In the genomic region with DNA sequence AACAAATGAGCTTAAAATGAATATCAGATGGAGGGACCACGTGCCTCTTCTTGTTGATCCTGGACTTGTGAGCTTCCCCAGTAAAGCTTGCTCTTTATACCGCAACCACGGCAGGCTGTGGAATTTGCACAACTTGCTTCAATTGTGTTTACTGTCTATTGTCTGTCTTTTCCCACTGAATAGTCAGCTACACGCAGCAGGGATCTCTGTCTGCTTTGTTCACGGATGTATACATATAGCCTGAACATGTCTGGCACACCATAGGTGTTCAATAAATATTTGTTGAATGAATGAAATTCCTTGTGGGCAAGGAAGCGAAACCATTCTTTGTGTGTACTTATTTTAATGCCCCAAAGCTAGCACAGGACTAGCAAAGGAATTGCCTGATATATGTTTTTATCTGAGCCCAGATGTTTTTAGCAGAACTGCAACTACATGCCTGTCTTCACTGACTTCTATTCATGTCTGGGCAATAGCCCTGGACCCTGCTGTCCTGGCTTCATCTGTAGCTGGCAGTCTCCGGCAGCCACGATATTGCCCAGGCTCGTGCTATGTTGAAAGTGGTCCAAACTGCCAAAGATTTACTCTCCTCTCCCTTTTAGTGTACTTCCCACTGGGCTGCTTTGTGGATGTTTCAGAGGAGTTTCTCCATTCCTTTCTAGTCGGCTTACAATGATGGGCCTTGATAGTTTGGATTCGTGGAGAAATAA, we compare ENCODE assay signal across 1 cellular context.
TF ChIP-seq lines count a peak whose summit lies in the region.

No MANE protein-coding gene starts in this region.

TF ChIP-seq in HepG2, 621 proteins besides CTCF, POLR2A, EP300 and RAD21 (continued from another document and continues in another):
- TF ChIP-seq TBX2 (CRISPR knock-in tag; IDR thresholded peaks at IDR 0.05; ENCODE audit: borderline replicate concordance): 0 out of 2 replicates have a peak, but pooled peaks have one; percentile 34
- TF ChIP-seq SKI (IDR thresholded peaks at IDR 0.05; ENCODE audit: partially characterized antibody): peak; percentile 50
- 0 out of 2 replicates have a peak, but pooled peaks have one; percentile 21 for TF ChIP-seq TARDBP (CRISPR knock-in tag; IDR thresholded peaks at IDR 0.05)
- no peak for TF ChIP-seq ZBTB44 (CRISPR knock-in tag; IDR thresholded peaks at IDR 0.05)
- TF ChIP-seq SOX5 (CRISPR knock-in tag; IDR thresholded peaks at IDR 0.05; ENCODE audit: borderline replicate concordance): peak; percentile 93
- 0 out of 2 replicates have a peak, but pooled peaks have one; percentile 33 for TF ChIP-seq ZNF431 (CRISPR knock-in tag; IDR thresholded peaks at IDR 0.05; ENCODE audit: borderline replicate concordance, low read depth)
- peak; percentile 26; the same call in 1 of the 2 replicates for TF ChIP-seq ARID4A (CRISPR knock-in tag; IDR thresholded peaks at IDR 0.05; ENCODE audit: borderline replicate concordance)
- TF ChIP-seq, protein P1, sequence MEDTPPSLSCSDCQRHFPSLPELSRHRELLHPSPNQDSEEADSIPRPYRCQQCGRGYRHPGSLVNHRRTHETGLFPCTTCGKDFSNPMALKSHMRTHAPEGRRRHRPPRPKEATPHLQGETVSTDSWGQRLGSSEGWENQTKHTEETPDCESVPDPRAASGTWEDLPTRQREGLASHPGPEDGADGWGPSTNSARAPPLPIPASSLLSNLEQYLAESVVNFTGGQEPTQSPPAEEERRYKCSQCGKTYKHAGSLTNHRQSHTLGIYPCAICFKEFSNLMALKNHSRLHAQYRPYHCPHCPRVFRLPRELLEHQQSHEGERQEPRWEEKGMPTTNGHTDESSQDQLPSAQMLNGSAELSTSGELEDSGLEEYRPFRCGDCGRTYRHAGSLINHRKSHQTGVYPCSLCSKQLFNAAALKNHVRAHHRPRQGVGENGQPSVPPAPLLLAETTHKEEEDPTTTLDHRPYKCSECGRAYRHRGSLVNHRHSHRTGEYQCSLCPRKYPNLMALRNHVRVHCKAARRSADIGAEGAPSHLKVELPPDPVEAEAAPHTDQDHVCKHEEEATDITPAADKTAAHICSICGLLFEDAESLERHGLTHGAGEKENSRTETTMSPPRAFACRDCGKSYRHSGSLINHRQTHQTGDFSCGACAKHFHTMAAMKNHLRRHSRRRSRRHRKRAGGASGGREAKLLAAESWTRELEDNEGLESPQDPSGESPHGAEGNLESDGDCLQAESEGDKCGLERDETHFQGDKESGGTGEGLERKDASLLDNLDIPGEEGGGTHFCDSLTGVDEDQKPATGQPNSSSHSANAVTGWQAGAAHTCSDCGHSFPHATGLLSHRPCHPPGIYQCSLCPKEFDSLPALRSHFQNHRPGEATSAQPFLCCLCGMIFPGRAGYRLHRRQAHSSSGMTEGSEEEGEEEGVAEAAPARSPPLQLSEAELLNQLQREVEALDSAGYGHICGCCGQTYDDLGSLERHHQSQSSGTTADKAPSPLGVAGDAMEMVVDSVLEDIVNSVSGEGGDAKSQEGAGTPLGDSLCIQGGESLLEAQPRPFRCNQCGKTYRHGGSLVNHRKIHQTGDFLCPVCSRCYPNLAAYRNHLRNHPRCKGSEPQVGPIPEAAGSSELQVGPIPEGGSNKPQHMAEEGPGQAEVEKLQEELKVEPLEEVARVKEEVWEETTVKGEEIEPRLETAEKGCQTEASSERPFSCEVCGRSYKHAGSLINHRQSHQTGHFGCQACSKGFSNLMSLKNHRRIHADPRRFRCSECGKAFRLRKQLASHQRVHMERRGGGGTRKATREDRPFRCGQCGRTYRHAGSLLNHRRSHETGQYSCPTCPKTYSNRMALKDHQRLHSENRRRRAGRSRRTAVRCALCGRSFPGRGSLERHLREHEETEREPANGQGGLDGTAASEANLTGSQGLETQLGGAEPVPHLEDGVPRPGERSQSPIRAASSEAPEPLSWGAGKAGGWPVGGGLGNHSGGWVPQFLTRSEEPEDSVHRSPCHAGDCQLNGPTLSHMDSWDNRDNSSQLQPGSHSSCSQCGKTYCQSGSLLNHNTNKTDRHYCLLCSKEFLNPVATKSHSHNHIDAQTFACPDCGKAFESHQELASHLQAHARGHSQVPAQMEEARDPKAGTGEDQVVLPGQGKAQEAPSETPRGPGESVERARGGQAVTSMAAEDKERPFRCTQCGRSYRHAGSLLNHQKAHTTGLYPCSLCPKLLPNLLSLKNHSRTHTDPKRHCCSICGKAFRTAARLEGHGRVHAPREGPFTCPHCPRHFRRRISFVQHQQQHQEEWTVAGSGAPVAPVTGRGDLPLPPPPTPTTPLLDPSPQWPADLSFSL (CRISPR knock-in tag; IDR thresholded peaks at IDR 0.05): peak; percentile 48; the same call in 1 of the 2 replicates
- TF ChIP-seq FOSL2 (CRISPR knock-in tag; IDR thresholded peaks at IDR 0.05): peak; percentile 10; the same call in 1 of the 2 replicates
- no peak for TF ChIP-seq ZKSCAN5 (CRISPR knock-in tag; IDR thresholded peaks at IDR 0.05)
- TF ChIP-seq ZKSCAN8 (CRISPR knock-in tag; IDR thresholded peaks at IDR 0.05; ENCODE audit: borderline replicate concordance): peak; percentile 34; the same call in 1 of the 2 replicates
- 0 out of 2 replicates have a peak, but pooled peaks have one; percentile 32 for TF ChIP-seq ZMYM4 (CRISPR knock-in tag; IDR thresholded peaks at IDR 0.05)
- TF ChIP-seq HNF4G (IDR thresholded peaks at IDR 0.05; ENCODE audit: borderline replicate concordance, low read depth, low read length): no peak
- no peak for TF ChIP-seq HNF4G (CRISPR knock-in tag; IDR thresholded peaks at IDR 0.05; ENCODE audit: borderline replicate concordance, low read depth)
- TF ChIP-seq FOXP1 (IDR thresholded peaks at IDR 0.05): no peak
- peak; percentile 63 for TF ChIP-seq FOXP1 (CRISPR knock-in tag; IDR thresholded peaks at IDR 0.05)
- no peak for TF ChIP-seq ATF1 (CRISPR knock-in tag; IDR thresholded peaks at IDR 0.05)
- TF ChIP-seq SOX6 (IDR thresholded peaks at IDR 0.05): no peak
- peak; percentile 84 for TF ChIP-seq SOX6 (CRISPR knock-in tag; IDR thresholded peaks at IDR 0.05)
- no peak for TF ChIP-seq FOXA1 (IDR thresholded peaks at IDR 0.05)
- peak; percentile 63 for TF ChIP-seq FOXA1 (CRISPR knock-in tag; IDR thresholded peaks at IDR 0.05)
- TF ChIP-seq, protein P2, sequence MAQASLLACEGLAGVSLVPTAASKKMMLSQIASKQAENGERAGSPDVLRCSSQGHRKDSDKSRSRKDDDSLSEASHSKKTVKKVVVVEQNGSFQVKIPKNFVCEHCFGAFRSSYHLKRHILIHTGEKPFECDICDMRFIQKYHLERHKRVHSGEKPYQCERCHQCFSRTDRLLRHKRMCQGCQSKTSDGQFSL (CRISPR knock-in tag; IDR thresholded peaks at IDR 0.05): no peak
- 0 out of 2 replicates have a peak, but pooled peaks have one; percentile 18 for TF ChIP-seq ZNF317 (CRISPR knock-in tag; IDR thresholded peaks at IDR 0.05)
- no peak for TF ChIP-seq ZNF224 (CRISPR knock-in tag; IDR thresholded peaks at IDR 0.05)
- TF ChIP-seq, protein P3, sequence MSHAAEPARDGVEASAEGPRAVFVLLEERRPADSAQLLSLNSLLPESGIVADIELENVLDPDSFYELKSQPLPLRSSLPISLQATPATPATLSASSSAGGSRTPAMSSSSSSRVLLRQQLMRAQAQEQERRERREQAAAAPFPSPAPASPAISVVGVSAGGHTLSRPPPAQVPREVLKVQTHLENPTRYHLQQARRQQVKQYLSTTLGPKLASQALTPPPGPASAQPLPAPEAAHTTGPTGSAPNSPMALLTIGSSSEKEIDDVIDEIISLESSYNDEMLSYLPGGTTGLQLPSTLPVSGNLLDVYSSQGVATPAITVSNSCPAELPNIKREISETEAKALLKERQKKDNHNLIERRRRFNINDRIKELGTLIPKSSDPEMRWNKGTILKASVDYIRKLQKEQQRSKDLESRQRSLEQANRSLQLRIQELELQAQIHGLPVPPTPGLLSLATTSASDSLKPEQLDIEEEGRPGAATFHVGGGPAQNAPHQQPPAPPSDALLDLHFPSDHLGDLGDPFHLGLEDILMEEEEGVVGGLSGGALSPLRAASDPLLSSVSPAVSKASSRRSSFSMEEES (CRISPR knock-in tag; IDR thresholded peaks at IDR 0.05): peak; percentile 39; the same call in 1 of the 2 replicates
- TF ChIP-seq ZNF605 (CRISPR knock-in tag; IDR thresholded peaks at IDR 0.05): 0 out of 2 replicates have a peak, but pooled peaks have one; percentile 32
- TF ChIP-seq DMAP1 (CRISPR knock-in tag; IDR thresholded peaks at IDR 0.05): peak; percentile 48; the same call in 1 of the 2 replicates
- no peak for TF ChIP-seq DNMT3B (CRISPR knock-in tag; conservative IDR thresholded peaks at IDR 0.05)
- TF ChIP-seq, protein P4, sequence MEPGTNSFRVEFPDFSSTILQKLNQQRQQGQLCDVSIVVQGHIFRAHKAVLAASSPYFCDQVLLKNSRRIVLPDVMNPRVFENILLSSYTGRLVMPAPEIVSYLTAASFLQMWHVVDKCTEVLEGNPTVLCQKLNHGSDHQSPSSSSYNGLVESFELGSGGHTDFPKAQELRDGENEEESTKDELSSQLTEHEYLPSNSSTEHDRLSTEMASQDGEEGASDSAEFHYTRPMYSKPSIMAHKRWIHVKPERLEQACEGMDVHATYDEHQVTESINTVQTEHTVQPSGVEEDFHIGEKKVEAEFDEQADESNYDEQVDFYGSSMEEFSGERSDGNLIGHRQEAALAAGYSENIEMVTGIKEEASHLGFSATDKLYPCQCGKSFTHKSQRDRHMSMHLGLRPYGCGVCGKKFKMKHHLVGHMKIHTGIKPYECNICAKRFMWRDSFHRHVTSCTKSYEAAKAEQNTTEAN (CRISPR knock-in tag; conservative IDR thresholded peaks at IDR 0.05): peak; percentile 55; the same call in 1 of the 2 replicates
- peak; percentile 56 for TF ChIP-seq MNT (IDR thresholded peaks at IDR 0.05)
- peak; percentile 46 for TF ChIP-seq SAP130 (CRISPR knock-in tag; IDR thresholded peaks at IDR 0.05; ENCODE audit: low read depth)
- TF ChIP-seq, protein P5, sequence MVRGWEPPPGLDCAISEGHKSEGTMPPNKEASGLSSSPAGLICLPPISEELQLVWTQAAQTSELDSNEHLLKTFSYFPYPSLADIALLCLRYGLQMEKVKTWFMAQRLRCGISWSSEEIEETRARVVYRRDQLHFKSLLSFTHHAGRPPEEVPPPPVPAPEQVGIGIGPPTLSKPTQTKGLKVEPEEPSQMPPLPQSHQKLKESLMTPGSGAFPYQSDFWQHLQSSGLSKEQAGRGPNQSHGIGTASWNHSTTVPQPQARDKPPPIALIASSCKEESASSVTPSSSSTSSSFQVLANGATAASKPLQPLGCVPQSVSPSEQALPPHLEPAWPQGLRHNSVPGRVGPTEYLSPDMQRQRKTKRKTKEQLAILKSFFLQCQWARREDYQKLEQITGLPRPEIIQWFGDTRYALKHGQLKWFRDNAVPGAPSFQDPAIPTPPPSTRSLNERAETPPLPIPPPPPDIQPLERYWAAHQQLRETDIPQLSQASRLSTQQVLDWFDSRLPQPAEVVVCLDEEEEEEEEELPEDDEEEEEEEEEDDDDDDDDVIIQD (CRISPR knock-in tag; IDR thresholded peaks at IDR 0.05; ENCODE audit: low read depth): peak; percentile 34; the same call in 1 of the 2 replicates
